In the genomic region with DNA sequence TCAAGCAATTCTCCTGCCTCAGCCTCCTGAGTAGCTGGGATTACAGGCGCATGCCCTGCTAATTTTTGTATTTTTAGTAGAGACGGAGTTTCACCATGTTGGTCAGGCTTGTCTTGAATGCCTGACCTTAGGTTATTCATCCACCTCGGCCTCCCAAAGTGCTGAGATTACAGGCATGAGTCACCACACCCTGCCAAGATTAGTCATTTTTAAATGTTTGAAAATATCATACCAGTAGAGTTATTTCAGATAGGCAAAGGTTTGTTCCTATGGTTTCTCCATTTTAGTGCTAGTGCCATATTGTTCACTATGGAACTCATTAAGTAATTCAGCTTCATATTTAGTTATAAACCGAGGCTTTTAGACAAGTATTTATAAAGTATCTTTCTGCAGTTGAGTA, we compare ENCODE assay signal across 17 cellular contexts. TPM values are rescaled to one million over a fixed set of nuclear protein-coding genes. Genes with fewer than 3 reads are reported as not detected.
DNase-seq lines count a peak whose midpoint lies in the region; ATAC-seq, FAIRE-seq and TF ChIP-seq lines count a peak whose summit lies in the region.
"Had no signal": no experiment of that assay in that cellular context is flagged by ENCODE, and none has a peak within 500 bp of the region (broad histone marks: within the 10 kb centered on the region; RNA-seq: fewer than 3 reads in every experiment).

No MANE protein-coding gene starts in this region.

- DNase-seq in AG08396 (ENCODE audit: low spot score) (peak; percentile 27), HT1080 (ENCODE audit: low read depth) (peak; percentile 89), astrocyte (ENCODE audit: low read depth) (peak; percentile 84), iris pigment epithelial cell (ENCODE audit: low read depth) (peak; percentile 90), cerebellum (ENCODE audit: low spot score) (no peak)
- DNase-seq: activated CD4-positive, alpha-beta T cell treated with anti-CD3 and anti-CD28 coated beads for 1 hour; activated effector memory CD4-positive, alpha-beta T cell treated with anti-CD3 and anti-CD28 coated beads, Interleukin-2, amount 50 U/mL, for 16 hours; BE2C; foreskin melanocyte; NCI-H1436 treated with DMSO at 0.1 percent for 48 hours; NCI-H748 treated with DMSO at 0.1 percent for 48 hours; nephron progenitor cell; uterus had no signal

- no peak overlapping the region for H3K9ac ChIP-seq in astrocyte (ENCODE audit: low read length)

- H3K27me3 Mint-ChIP-seq in astrocyte (ENCODE audit: low read depth, unreplicated experiment): no peaks in the 10 kb centered on the region

- peak overlapping the region; percentile 22 for H3K4me2 ChIP-seq in astrocyte (ENCODE audit: low read length)

- no peaks in the 10 kb centered on the region for H3K27me3 ChIP-seq in astrocyte (ENCODE audit: insufficient read depth, low read length)
- H3K27me3 ChIP-seq: BE2C, uterus had no signal

- no peaks in the 10 kb centered on the region for H3K9me3 ChIP-seq in astrocyte (ENCODE audit: insufficient read depth, low read depth, low read length)
- H3K9me3 ChIP-seq: BE2C, uterus had no signal

- no peaks in the 10 kb centered on the region for H3K36me3 ChIP-seq in astrocyte (ENCODE audit: insufficient read depth, low read length)
- H3K36me3 ChIP-seq: uterus had no signal

- no peak for TF ChIP-seq CTCF in astrocyte (IDR thresholded peaks at IDR 0.05; ENCODE audit: insufficient read depth, low read depth, low read length)

- no peaks in the 10 kb centered on the region for H3K79me2 ChIP-seq in astrocyte (ENCODE audit: insufficient read depth, low read length)

- H3K4me3 Mint-ChIP-seq in astrocyte (ENCODE audit: unreplicated experiment): no peak overlapping the region
- H3K4me3 Mint-ChIP-seq: nephron progenitor cell had no signal

- H3K4me3 ChIP-seq in astrocyte (ENCODE audit: insufficient read depth, low read depth, low read length): no peak overlapping the region
- H3K4me3 ChIP-seq: uterus had no signal

- no peaks in the 10 kb centered on the region for H3K9me3 Mint-ChIP-seq in astrocyte (ENCODE audit: unreplicated experiment)

- ATAC-seq in GM21723 (IDR thresholded peaks at IDR 0.05; ENCODE audit: unreplicated experiment) (no peak), HG02970 (IDR thresholded peaks at IDR 0.05; ENCODE audit: low FRiP score, unreplicated experiment) (no peak), GM19351 (IDR thresholded peaks at IDR 0.05; ENCODE audit: unreplicated experiment) (no peak)
- ATAC-seq: left lobe of liver had no signal

- H3K27ac Mint-ChIP-seq in astrocyte (ENCODE audit: unreplicated experiment): peak overlapping the region; percentile 37
- H3K27ac Mint-ChIP-seq: nephron progenitor cell had no signal

- peak; percentile 5 for FAIRE-seq in astrocyte (lab: Jason Lieb, UNC)

- H3K36me3 Mint-ChIP-seq in astrocyte (ENCODE audit: low read depth, unreplicated experiment): peaks cover 6% of the 10 kb centered on the region

- H3K4me1 ChIP-seq in astrocyte (ENCODE audit: insufficient read depth, low read length): peaks cover 8% of the 10 kb centered on the region
- H3K4me1 ChIP-seq: BE2C, uterus had no signal

- no peaks in the 10 kb centered on the region for H4K20me1 ChIP-seq in astrocyte (ENCODE audit: insufficient read depth, low read length)

- H3K4me1 Mint-ChIP-seq in astrocyte (ENCODE audit: low read depth, unreplicated experiment): peaks cover 9% of the 10 kb centered on the region

- H2AFZ ChIP-seq in astrocyte (ENCODE audit: low read depth, low read length): no peak overlapping the region

- H3K27ac ChIP-seq in astrocyte (ENCODE audit: low read depth, low read length): peak overlapping the region; percentile 57
- H3K27ac ChIP-seq: uterus had no signal

RNA-seq across cellular contexts. Expression of gene HIBCH, which starts 52.3 kb away (rescaled TPM):
- total RNA-seq in HT1080 (2014; rRNA removed; shearing (Covaris generic)): 11.0 and 13.0 TPM in 2 replicates
- polyA plus RNA-seq in HT1080 (2015; cell fraction: cytosol; rRNA removed): 11.3 and 13.2 TPM in 2 replicates
- polyA plus RNA-seq in HT1080 (2015; cell fraction: nucleus; rRNA removed): 14.6 and 17.5 TPM in 2 replicates
- total RNA-seq in astrocyte: 15.6 and 16.3 TPM in 2 replicates
- total RNA-seq in cerebellum: 36.6 TPM
